ENCODE assay signal across 26 cellular contexts in genomic region chr16:89999831-90000574, GRCh38. TPM values are rescaled to one million over a fixed set of nuclear protein-coding genes. Genes with fewer than 3 reads are reported as not detected.
A peak's percentile ranks its signal among the peaks of the same experiment; 100 is the strongest.
DNase-seq lines count a peak whose midpoint lies in the region; ATAC-seq, FAIRE-seq and TF ChIP-seq lines count a peak whose summit lies in the region.
"Had no signal": no experiment of that assay in that cellular context is flagged by ENCODE, and none has a peak within 500 bp of the region (broad histone marks: within the 10 kb centered on the region; RNA-seq: fewer than 3 reads in every experiment).

No MANE protein-coding gene starts in this region.

- no peak overlapping the region for H2AK5ac ChIP-seq in H1 (ENCODE audit: low read depth, low read length)

- no peak for ATAC-seq in HG03095 (IDR thresholded peaks at IDR 0.05; ENCODE audit: unreplicated experiment)

- H4K5ac ChIP-seq in H1 (ENCODE audit: insufficient read length, low read depth, low read length): no peak overlapping the region

- no peak; a peak in 1 of 4 replicates for TF ChIP-seq RAD21 in H1 (IDR thresholded peaks at IDR 0.05 in 1 of 2, conservative IDR thresholded peaks at IDR 0.05 in 1 of 2; ENCODE audit: low read depth in 2 of 2, low read length in 2 of 2)

- no peak overlapping the region for H3K23ac ChIP-seq in H1 (ENCODE audit: insufficient read length)

- DNase-seq in H1 (ENCODE audit: low read depth in 1 of 2, low spot score in 2 of 2) (no peak), progenitor cell of endocrine pancreas (ENCODE audit: low spot score, unreplicated experiment) (no peak), osteocyte (ENCODE audit: extremely low spot score, unreplicated experiment) (no peak)
- no peak for DNase-seq in stimulated activated naive CD4-positive, alpha-beta T cell (lab: John Stamatoyannopoulos, UW)
- DNase-seq in NK-92 treated with Interleukin-12 subunit alpha and Interleukin-12 subunit beta, amount 100 ng/mL, for 24 hours (lab: John Stamatoyannopoulos, UW): no peak
- DNase-seq: activated CD4-positive, alpha-beta T cell treated with anti-CD3 and anti-CD28 coated beads for 4 hours; activated CD8-positive, alpha-beta memory T cell treated with anti-CD3 and anti-CD28 coated beads, Interleukin-2, amount 50 U/mL, for 48 hours; activated gamma-delta T cell; amniotic stem cell; CD8-positive, alpha-beta memory T cell; central memory CD4-positive, alpha-beta T cell; DMS79; effector CD8-positive, alpha-beta T cell; esophagus squamous epithelium; GOT3; midbrain; NCI-H1694 treated with DMSO at 0.1 percent for 48 hours; NCI-H446; RPMI8226; stimulated activated CD4-positive, alpha-beta T cell treated with anti-CD3 and anti-CD28 coated beads, Interleukin-12 subunit alpha, Interleukin-12 subunit beta, amount 100 ng/mL, for 4 hours had no signal

- no peak overlapping the region for H4K91ac ChIP-seq in H1 (replicated peaks; ENCODE audit: insufficient read length, low read length)

- no peak overlapping the region for H3K18ac ChIP-seq in H1 (ENCODE audit: extremely low read depth, low read length)

- TF ChIP-seq EP300 in H1 (IDR thresholded peaks at IDR 0.05; ENCODE audit: borderline replicate concordance in 1 of 2, low read depth in 2 of 2, low read length in 2 of 2): no peak

- no peaks in the 10 kb centered on the region for H3K4me1 Mint-ChIP-seq in progenitor cell of endocrine pancreas (ENCODE audit: low read depth)
- peaks cover 3% of the 10 kb centered on the region for H3K4me1 Mint-ChIP-seq in osteocyte (ENCODE audit: unreplicated experiment)

- no peak for FAIRE-seq in H1 (lab: Jason Lieb, UNC)
- FAIRE-seq: TTC549 had no signal

- H2AFZ ChIP-seq in OCI-LY3 (ENCODE audit: low read depth, low read length): no peak overlapping the region
- H2AFZ ChIP-seq in H1 (ENCODE audit: low read length): no peak overlapping the region

- peaks cover 18% of the 10 kb centered on the region for H3K36me3 Mint-ChIP-seq in progenitor cell of endocrine pancreas (ENCODE audit: insufficient read depth)
- H3K36me3 Mint-ChIP-seq in osteocyte (ENCODE audit: unreplicated experiment): peaks cover 16% of the 10 kb centered on the region
- H3K36me3 Mint-ChIP-seq: IgD-negative memory B cell had no signal

- no peaks in the 10 kb centered on the region for H3K23me2 ChIP-seq in H1 (ENCODE audit: low read depth, low read length)

- WGBS in H1 (ENCODE audit: extremely low coverage in 1 of 2, insufficient coverage in 1 of 2, insufficient read length in 1 of 2, insufficient replicate concordance in 2 of 2, low coverage in 1 of 2, low lambda C conversion rate in 2 of 2, missing lambda C conversion rate in 1 of 2), 2 experiments: 94% methylated on average over 38 of the region's 38 CpGs; no CpG with 5 or more reads in 1 of the 2 experiments

- H3K9me3 ChIP-seq in OCI-LY3 (ENCODE audit: insufficient read depth, low read length) (peaks cover 12% of the 10 kb centered on the region), H1 (ENCODE audit: insufficient read depth in 2 of 2, low read depth in 1 of 2, low read length in 1 of 2) (peaks cover 11 to 16% of the 10 kb centered on the region in 2 experiments)
- H3K9me3 ChIP-seq: suprapubic skin had no signal

- H4K20me1 ChIP-seq in OCI-LY3 (ENCODE audit: insufficient read depth, low read length) (no peaks in the 10 kb centered on the region), H1 (replicated peaks in 1 of 2; ENCODE audit: control insufficient read depth in 1 of 2, insufficient read depth in 2 of 2, low read length in 2 of 2) (peaks cover 0 to 6% of the 10 kb centered on the region in 2 experiments)

- no peak for TF ChIP-seq POLR2A in H1 (IDR thresholded peaks at IDR 0.05; ENCODE audit: control extremely low read depth in 1 of 2, low read depth in 2 of 2, low read length in 2 of 2)

- H3K27me3 Mint-ChIP-seq in progenitor cell of endocrine pancreas (no peaks in the 10 kb centered on the region), osteocyte (ENCODE audit: unreplicated experiment) (no peaks in the 10 kb centered on the region)
- H3K27me3 Mint-ChIP-seq: IgD-negative memory B cell had no signal

- CTCF ChIA-PET in H1 (lab: Charles Lee; ENCODE audit: partially characterized antibody): interaction anchor here (0.7 to 2.1 kb wide), 12 partner anchors 9 to 82 kb away, joined by 3 to 9 read pairs (median 4); no protein-coding TSS in a partner anchor

- H3K14ac ChIP-seq in H1 (ENCODE audit: insufficient read length): no peak overlapping the region

- peak overlapping the region; percentile 54 for H3K27ac Mint-ChIP-seq in progenitor cell of endocrine pancreas
- H3K27ac Mint-ChIP-seq in osteocyte (ENCODE audit: unreplicated experiment): no peak overlapping the region
- H3K27ac Mint-ChIP-seq: IgD-negative memory B cell had no signal

- peaks cover 34% of the 10 kb centered on the region for H3K36me3 ChIP-seq in OCI-LY3 (replicated peaks; ENCODE audit: low read depth, low read length)
- H3K36me3 ChIP-seq in H1 (ENCODE audit: control insufficient read depth in 2 of 4, insufficient read depth in 4 of 4, low read length in 3 of 4): peaks cover 4 to 22% (median 12%) of the 10 kb centered on the region in 4 experiments; a peak in 7 of 8 replicates

- H3K4me2 ChIP-seq in OCI-LY3 (ENCODE audit: low read length): no peak overlapping the region
- no peak overlapping the region for H3K4me2 ChIP-seq in H1 (ENCODE audit: insufficient read depth in 1 of 2, low read depth in 2 of 2, low read length in 2 of 2)

- H3K4me1 ChIP-seq in OCI-LY3 (ENCODE audit: low read length) (peaks cover 14% of the 10 kb centered on the region), H1 (replicated peaks in 1 of 4; ENCODE audit: control insufficient read depth in 3 of 4, insufficient read depth in 4 of 4, low read length in 3 of 4) (no peaks in the 10 kb centered on the region)

- no peak overlapping the region for H2BK20ac ChIP-seq in H1 (ENCODE audit: low read length)

- H2BK120ac ChIP-seq in H1 (replicated peaks; ENCODE audit: low read depth, low read length): no peak overlapping the region

- TF ChIP-seq CTCF in GM12873 (IDR thresholded peaks at IDR 0.05; ENCODE audit: insufficient read depth, low read depth, low read length, missing control alignments) (peak; percentile 29), OCI-LY3 (IDR thresholded peaks at IDR 0.05; ENCODE audit: low read depth, low read length) (0 out of 2 replicates have a peak, but pooled peaks have one; percentile 11), H1 (IDR thresholded peaks at IDR 0.05; ENCODE audit: control extremely low read depth in 1 of 3, insufficient read depth in 1 of 3, low read depth in 1 of 3, low read length in 3 of 3) (peak; percentile 19 to 62 (median 49); a peak in 3 of 4 replicates), progenitor cell of endocrine pancreas (IDR thresholded peaks at IDR 0.05; ENCODE audit: unreplicated experiment) (no peak), osteocyte (IDR thresholded peaks at IDR 0.05) (no peak)

- H3K56ac ChIP-seq in H1 (replicated peaks; ENCODE audit: insufficient read length, low read depth, low read length): no peak overlapping the region

- H3K9me3 Mint-ChIP-seq in progenitor cell of endocrine pancreas (ENCODE audit: low read depth) (no peaks in the 10 kb centered on the region), osteocyte (ENCODE audit: unreplicated experiment) (no peaks in the 10 kb centered on the region)
- H3K9me3 Mint-ChIP-seq: IgD-negative memory B cell had no signal

- H3K4ac ChIP-seq in H1 (replicated peaks; ENCODE audit: insufficient read length, low read depth, low read length): no peak overlapping the region

- H3K4me3 ChIP-seq in OCI-LY3 (ENCODE audit: low read length): no peak overlapping the region
- no peak overlapping the region for H3K4me3 ChIP-seq in H1 (ENCODE audit: extremely low read depth in 1 of 4, insufficient read depth in 2 of 4, low read depth in 3 of 4, low read length in 4 of 4)
- H3K4me3 ChIP-seq: esophagus squamous epithelium, suprapubic skin had no signal

- POLR2A ChIA-PET in H1 (lab: Charles Lee; ENCODE audit: partially characterized antibody): interaction anchor here (0.7 to 7.6 kb wide), 10 partner anchors 12 to 162 kb away, joined by 3 to 81 read pairs (median 4); partner anchors contain the start of genes DBNDD1, MC1R, TCF25 and TUBB3

- no peak overlapping the region for H3K27ac ChIP-seq in OCI-LY3 (ENCODE audit: low read length)
- H3K27ac ChIP-seq in H1 (ENCODE audit: low read depth, low read length): no peak overlapping the region
- H3K27ac ChIP-seq: suprapubic skin had no signal

- no peaks in the 10 kb centered on the region for H3K79me1 ChIP-seq in H1 (ENCODE audit: low read depth, low read length)

- no peak overlapping the region for H2BK12ac ChIP-seq in H1 (ENCODE audit: low read depth, low read length)

- H2BK5ac ChIP-seq in H1 (ENCODE audit: low read depth, low read length): no peak overlapping the region; the same call in 1 of the 2 replicates

- H3K27me3 ChIP-seq in OCI-LY3 (ENCODE audit: low read depth, low read length) (no peaks in the 10 kb centered on the region), H1 (replicated peaks in 1 of 4; ENCODE audit: control insufficient read depth in 3 of 4, extremely low read depth in 1 of 4, insufficient read depth in 3 of 4, low read length in 3 of 4) (no peaks in the 10 kb centered on the region)
- H3K27me3 ChIP-seq: esophagus squamous epithelium, suprapubic skin had no signal

- H3K79me2 ChIP-seq in OCI-LY3 (ENCODE audit: low read length) (no peaks in the 10 kb centered on the region), H1 (ENCODE audit: control insufficient read depth in 1 of 2, insufficient read depth in 2 of 2, low read length in 2 of 2) (no peaks in the 10 kb centered on the region; a peak in 1 of 4 replicates)

- no peak overlapping the region for H3K4me3 Mint-ChIP-seq in progenitor cell of endocrine pancreas (ENCODE audit: low read depth)
- no peak overlapping the region for H3K4me3 Mint-ChIP-seq in osteocyte (ENCODE audit: unreplicated experiment)
- H3K4me3 Mint-ChIP-seq: CD8-positive, alpha-beta memory T cell had no signal

- no peak overlapping the region for H2BK15ac ChIP-seq in H1 (ENCODE audit: low read length)

- H3K9ac ChIP-seq in OCI-LY3 (ENCODE audit: low read length) (no peak overlapping the region), H1 (replicated peaks in 1 of 4; ENCODE audit: extremely low read depth in 1 of 4, low read depth in 3 of 4, low read length in 3 of 4) (no peak overlapping the region)

- peak overlapping the region; percentile 41; the same call in 1 of the 2 replicates for H4K8ac ChIP-seq in H1 (ENCODE audit: extremely low read depth, insufficient read depth, low read length)

RNA-seq across cellular contexts. Expression of gene DBNDD1, which starts 19.3 kb away (rescaled TPM):
- 69.9 and 76.0 TPM in 2 replicates for total RNA-seq in H1 (2021; fragmentation: NEBNext Ultra II Directional; extraction: Animal tissue kit (Norgen Biotek cat#: 25700))
- polyA plus RNA-seq in H1 (2011; rRNA removed): 92.6 and 128 TPM in 2 replicates
- 67.3 TPM for polyA plus RNA-seq in H1 (2011; cell fraction: cytosol; rRNA removed)
- 98.2 TPM for polyA plus RNA-seq in H1 (2011; cell fraction: nucleus; rRNA removed)
- polyA plus RNA-seq in H1 (2012, experiment 1 of 2): 57.0 to 79.5 TPM (median 70.2 TPM) in 4 replicates
- 80.6 TPM for polyA plus RNA-seq in H1 (2012, experiment 2 of 2)
- polyA plus RNA-seq in H1 (2013, experiment 1 of 2): 57.0 TPM
- 59.8 TPM for polyA plus RNA-seq in H1 (2013, experiment 2 of 2)
- polyA minus RNA-seq in H1 (2011; rRNA and poly(A)+ RNA removed): 32.9 and 39.2 TPM in 2 replicates
- 49.4 TPM for polyA minus RNA-seq in H1 (2011; cell fraction: cytosol; rRNA and poly(A)+ RNA removed)
- polyA minus RNA-seq in H1 (2011; cell fraction: nucleus; rRNA and poly(A)+ RNA removed): 43.7 TPM
- total RNA-seq in progenitor cell of endocrine pancreas (53.8 and 57.4 TPM in 2 replicates), osteocyte (0.78 and 1.3 TPM in 2 replicates)

RNA-seq across cellular contexts. Expression of gene DEF8, which starts 51.4 kb away (rescaled TPM):
- total RNA-seq in H1 (2021; fragmentation: NEBNext Ultra II Directional; extraction: Animal tissue kit (Norgen Biotek cat#: 25700)): 48.3 and 53.0 TPM in 2 replicates
- 110 and 155 TPM in 2 replicates for polyA plus RNA-seq in H1 (2011; rRNA removed)
- polyA plus RNA-seq in H1 (2011; cell fraction: cytosol; rRNA removed): 106 TPM
- 160 TPM for polyA plus RNA-seq in H1 (2011; cell fraction: nucleus; rRNA removed)
- 35.4 to 56.5 TPM (median 53.7 TPM) in 4 replicates for polyA plus RNA-seq in H1 (2012, experiment 1 of 2)
- 59.8 TPM for polyA plus RNA-seq in H1 (2012, experiment 2 of 2)
- polyA plus RNA-seq in H1 (2013, experiment 1 of 2): 47.6 TPM
- polyA plus RNA-seq in H1 (2013, experiment 2 of 2): 46.6 TPM
- polyA minus RNA-seq in H1 (2011; rRNA and poly(A)+ RNA removed): 44.0 and 65.5 TPM in 2 replicates
- polyA minus RNA-seq in H1 (2011; cell fraction: cytosol; rRNA and poly(A)+ RNA removed): 40.0 TPM
- 30.4 TPM for polyA minus RNA-seq in H1 (2011; cell fraction: nucleus; rRNA and poly(A)+ RNA removed)
- total RNA-seq in progenitor cell of endocrine pancreas (67.9 and 72.1 TPM in 2 replicates), osteocyte (78.7 and 82.8 TPM in 2 replicates)

Comparison
In these comparisons a context has a peak if more than half of its experiments do, and no peak if none do; other contexts are left out.
1. CTCF ChIP-seq: peak in GM12873 (single experiment), OCI-LY3 (single experiment) and H1 (3 of 3); none in progenitor cell of endocrine pancreas (single experiment) and osteocyte (single experiment).
2. RNA of gene DBNDD1, which starts 19.3 kb away (total RNA-seq): 69.9 to 76.0 TPM in H1 and 53.8 to 57.4 TPM in progenitor cell of endocrine pancreas; 0.78 to 1.3 TPM in osteocyte; every median in the first group is over 10 times any median in the second.